Comparison of ENCODE assay signal across 13 cellular contexts in the genomic region with DNA sequence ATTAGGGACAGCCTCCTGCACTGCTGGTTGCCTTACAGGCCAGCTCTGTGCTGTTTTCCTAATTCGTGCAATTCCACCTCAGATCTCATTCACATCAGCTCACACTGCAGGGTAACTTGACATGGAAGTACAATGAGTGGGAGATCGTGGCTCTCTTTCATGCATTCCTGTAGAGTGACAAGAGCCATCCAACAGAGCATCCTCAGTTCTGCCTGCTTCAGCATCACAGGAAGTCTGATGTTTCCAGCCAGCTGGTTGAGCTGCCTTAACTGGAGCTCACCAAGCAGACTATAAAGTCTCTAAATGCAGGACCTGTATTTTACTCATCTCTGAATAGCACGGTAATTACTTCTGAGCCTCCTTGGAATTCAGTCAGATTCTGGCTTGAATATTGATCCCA. TPM values are rescaled to one million over a fixed set of nuclear protein-coding genes. Genes with fewer than 3 reads are reported as not detected.
DNase-seq lines count a peak whose midpoint lies in the region; ATAC-seq, FAIRE-seq and TF ChIP-seq lines count a peak whose summit lies in the region.
"Had no signal": no experiment of that assay in that cellular context is flagged by ENCODE, and none has a peak within 500 bp of the region (broad histone marks: within the 10 kb centered on the region; RNA-seq: fewer than 3 reads in every experiment).

No MANE protein-coding gene starts in this region.

- CTCF ChIA-PET in H1 (lab: Charles Lee; ENCODE audit: partially characterized antibody): interaction anchor here (0.6 to 2.0 kb wide), 7 partner anchors 8 to 124 kb away, joined by 3 to 6 read pairs (median 3); a partner anchor contains a TSS

- no peak overlapping the region for H2BK5ac ChIP-seq in H1 (ENCODE audit: low read depth, low read length)

- no peaks in the 10 kb centered on the region for H3K9me3 Mint-ChIP-seq in activated T-cell treated with anti-CD3 and anti-CD28 coated beads, Interleukin-2, amount 50 U/mL, for 24 hours
- H3K9me3 Mint-ChIP-seq in stimulated activated memory B cell treated with anti-CD40 and anti-IgM and Interleukin-4, amounts not matched to agents 10 μg/mL and 1 μg/mL and 100 μg/mL, for 72 hours: no peaks in the 10 kb centered on the region

- H2AFZ ChIP-seq in H1 (ENCODE audit: low read length): no peak overlapping the region

- H2AK5ac ChIP-seq in H1 (ENCODE audit: low read depth, low read length): peak overlapping the region; percentile 24; the same call in 1 of the 2 replicates

- H3K27ac Mint-ChIP-seq in activated T-cell treated with anti-CD3 and anti-CD28 coated beads, Interleukin-2, amount 50 U/mL, for 24 hours: peak overlapping the region; percentile 93
- H3K27ac Mint-ChIP-seq in stimulated activated memory B cell treated with anti-CD40 and anti-IgM and Interleukin-4, amounts not matched to agents 10 μg/mL and 1 μg/mL and 100 μg/mL, for 72 hours: peak overlapping the region; percentile 92

- H3K36me3 Mint-ChIP-seq in activated T-cell treated with anti-CD3 and anti-CD28 coated beads, Interleukin-2, amount 50 U/mL, for 24 hours (ENCODE audit: low read depth): peaks cover 33% of the 10 kb centered on the region
- no peaks in the 10 kb centered on the region for H3K36me3 Mint-ChIP-seq in stimulated activated memory B cell treated with anti-CD40 and anti-IgM and Interleukin-4, amounts not matched to agents 10 μg/mL and 1 μg/mL and 100 μg/mL, for 72 hours

- no peak for TF ChIP-seq RAD21 in H1 (IDR thresholded peaks at IDR 0.05 in 1 of 2, conservative IDR thresholded peaks at IDR 0.05 in 1 of 2; ENCODE audit: low read depth in 2 of 2, low read length in 2 of 2)

- H3K79me2 ChIP-seq in H1 (ENCODE audit: control insufficient read depth in 1 of 2, insufficient read depth in 2 of 2, low read length in 2 of 2): peaks cover 0 to 3% of the 10 kb centered on the region in 2 experiments; a peak in 1 of 4 replicates

- ATAC-seq in stimulated activated memory B cell treated with anti-CD40 and anti-IgM and Interleukin-4, amounts not matched to agents 10 μg/mL and 1 μg/mL and 100 μg/mL, for 72 hours: no peak
- ATAC-seq in GM19023 (IDR thresholded peaks at IDR 0.05; ENCODE audit: unreplicated experiment) (no peak), GM21526 (IDR thresholded peaks at IDR 0.05; ENCODE audit: low FRiP score, unreplicated experiment) (no peak)

- H3K79me1 ChIP-seq in H1 (ENCODE audit: low read depth, low read length): no peaks in the 10 kb centered on the region

- no peak overlapping the region for H3K14ac ChIP-seq in H1 (ENCODE audit: insufficient read length)

- no peak overlapping the region for H3K4me3 ChIP-seq in H1 (ENCODE audit: extremely low read depth in 1 of 4, insufficient read depth in 2 of 4, low read depth in 3 of 4, low read length in 4 of 4)

- H3K18ac ChIP-seq in H1 (ENCODE audit: extremely low read depth, low read length): no peak overlapping the region

- no peak for FAIRE-seq in H1 (lab: Jason Lieb, UNC)
- FAIRE-seq: GM19239 had no signal

- H4K20me1 ChIP-seq in H1 (replicated peaks in 1 of 2; ENCODE audit: control insufficient read depth in 1 of 2, insufficient read depth in 2 of 2, low read length in 2 of 2): no peaks in the 10 kb centered on the region

- H3K4me1 Mint-ChIP-seq in activated T-cell treated with anti-CD3 and anti-CD28 coated beads, Interleukin-2, amount 50 U/mL, for 24 hours (ENCODE audit: low read depth): peaks cover 51% of the 10 kb centered on the region
- H3K4me1 Mint-ChIP-seq in stimulated activated memory B cell treated with anti-CD40 and anti-IgM and Interleukin-4, amounts not matched to agents 10 μg/mL and 1 μg/mL and 100 μg/mL, for 72 hours: peaks cover 36% of the 10 kb centered on the region

- no peak overlapping the region for H3K56ac ChIP-seq in H1 (replicated peaks; ENCODE audit: insufficient read length, low read depth, low read length)

- no peaks in the 10 kb centered on the region for H3K27me3 Mint-ChIP-seq in activated T-cell treated with anti-CD3 and anti-CD28 coated beads, Interleukin-2, amount 50 U/mL, for 24 hours
- no peaks in the 10 kb centered on the region for H3K27me3 Mint-ChIP-seq in stimulated activated memory B cell treated with anti-CD40 and anti-IgM and Interleukin-4, amounts not matched to agents 10 μg/mL and 1 μg/mL and 100 μg/mL, for 72 hours

- TF ChIP-seq EP300 in H1 (IDR thresholded peaks at IDR 0.05; ENCODE audit: borderline replicate concordance in 1 of 2, low read depth in 2 of 2, low read length in 2 of 2): no peak

- no peaks in the 10 kb centered on the region for H3K27me3 ChIP-seq in H1 (replicated peaks in 1 of 4; ENCODE audit: control insufficient read depth in 3 of 4, extremely low read depth in 1 of 4, insufficient read depth in 3 of 4, low read length in 3 of 4)

- no peaks in the 10 kb centered on the region for H3K9me3 ChIP-seq in H1 (ENCODE audit: insufficient read depth in 2 of 2, low read depth in 1 of 2, low read length in 1 of 2)

- H2BK15ac ChIP-seq in H1 (ENCODE audit: low read length): no peak overlapping the region

- H3K36me3 ChIP-seq in H1 (ENCODE audit: control insufficient read depth in 2 of 4, insufficient read depth in 4 of 4, low read length in 3 of 4): no peaks in the 10 kb centered on the region

- DNase-seq in activated T-cell treated with anti-CD3 and anti-CD28 coated beads, Interleukin-2, amount 50 U/mL, for 24 hours: no peak
- no peak for DNase-seq in activated T-cell treated with anti-CD3 and anti-CD28 coated beads, Interleukin-2, amount 50 U/mL, for 48 hours
- DNase-seq in NAMALWA (ENCODE audit: low spot score): peak; percentile 25
- DNase-seq in H1 (ENCODE audit: low read depth in 1 of 2, low spot score in 2 of 2): no peak
- DNase-seq in HuH-7 (ENCODE audit: low spot score): no peak
- DNase-seq: NCI-H1092 treated with DMSO at 0.1 percent for 48 hours, SW 1271 had no signal

- H3K23ac ChIP-seq in H1 (ENCODE audit: insufficient read length): no peak overlapping the region

- 82% methylated on average over 3 of the region's 3 CpGs; no CpG with 5 or more reads in 1 of the 2 experiments for WGBS in H1 (ENCODE audit: extremely low coverage in 1 of 2, insufficient coverage in 1 of 2, insufficient read length in 1 of 2, insufficient replicate concordance in 2 of 2, low coverage in 1 of 2, low lambda C conversion rate in 2 of 2, missing lambda C conversion rate in 1 of 2), 2 experiments

- H3K4ac ChIP-seq in H1 (replicated peaks; ENCODE audit: insufficient read length, low read depth, low read length): no peak overlapping the region

- peak overlapping the region; percentile 83 for H3K4me3 Mint-ChIP-seq in activated T-cell treated with anti-CD3 and anti-CD28 coated beads, Interleukin-2, amount 50 U/mL, for 24 hours
- H3K4me3 Mint-ChIP-seq in stimulated activated memory B cell treated with anti-CD40 and anti-IgM and Interleukin-4, amounts not matched to agents 10 μg/mL and 1 μg/mL and 100 μg/mL, for 72 hours: no peak overlapping the region

- no peak for TF ChIP-seq CTCF in H1 (IDR thresholded peaks at IDR 0.05; ENCODE audit: control extremely low read depth in 1 of 3, insufficient read depth in 1 of 3, low read depth in 1 of 3, low read length in 3 of 3)

- H2BK120ac ChIP-seq in H1 (replicated peaks; ENCODE audit: low read depth, low read length): no peak overlapping the region

- POLR2A ChIA-PET in H1 (lab: Charles Lee; ENCODE audit: partially characterized antibody): interaction anchor here (1.2 to 3.4 kb wide), 3 partner anchors 11 to 206 kb away, joined by 3 to 20 read pairs (median 4); a partner anchor contains a TSS

- peaks cover 6 to 12% (median 7%) of the 10 kb centered on the region in 4 experiments; a peak in 6 of 7 replicates for H3K4me1 ChIP-seq in H1 (replicated peaks in 1 of 4; ENCODE audit: control insufficient read depth in 3 of 4, insufficient read depth in 4 of 4, low read length in 3 of 4)

- H2BK20ac ChIP-seq in H1 (ENCODE audit: low read length): no peak overlapping the region

- no peak overlapping the region for H3K9ac ChIP-seq in H1 (replicated peaks in 1 of 4; ENCODE audit: extremely low read depth in 1 of 4, low read depth in 3 of 4, low read length in 3 of 4)

- H3K23me2 ChIP-seq in H1 (ENCODE audit: low read depth, low read length): peaks cover 2% of the 10 kb centered on the region; the same call in 1 of the 2 replicates

- no peak overlapping the region for H3K4me2 ChIP-seq in H1 (ENCODE audit: insufficient read depth in 1 of 2, low read depth in 2 of 2, low read length in 2 of 2)

- H4K5ac ChIP-seq in H1 (ENCODE audit: insufficient read length, low read depth, low read length): no peak overlapping the region

- H2BK12ac ChIP-seq in H1 (ENCODE audit: low read depth, low read length): no peak overlapping the region; the same call in 1 of the 2 replicates

- H3K27ac ChIP-seq in H1 (ENCODE audit: low read depth, low read length): no peak overlapping the region

- no peak overlapping the region for H4K91ac ChIP-seq in H1 (replicated peaks; ENCODE audit: insufficient read length, low read length)

- no peak for TF ChIP-seq POLR2A in H1 (IDR thresholded peaks at IDR 0.05; ENCODE audit: control extremely low read depth in 1 of 2, low read depth in 2 of 2, low read length in 2 of 2)

- H4K8ac ChIP-seq in H1 (ENCODE audit: extremely low read depth, insufficient read depth, low read length): no peak overlapping the region

TF ChIP-seq in H1, 55 proteins besides CTCF, POLR2A, EP300 and RAD21 (continues in another document):
- TF ChIP-seq FOSL1 (IDR thresholded peaks at IDR 0.05; ENCODE audit: insufficient read depth, low read depth, low read length) (no peak), SP4 (IDR thresholded peaks at IDR 0.05; ENCODE audit: low read length) (no peak), HDAC6 (IDR thresholded peaks at IDR 0.05; ENCODE audit: low read depth, low read length) (no peak)

RNA-seq across cellular contexts. Expression of a gene that starts 1.6 kb away (rescaled TPM):
- 25.0 and 31.2 TPM in 2 replicates for total RNA-seq in H1 (2021; fragmentation: NEBNext Ultra II Directional; extraction: Animal tissue kit (Norgen Biotek cat#: 25700))
- 5.5 and 8.7 TPM in 2 replicates for polyA plus RNA-seq in H1 (2011; rRNA removed)
- polyA plus RNA-seq in H1 (2011; cell fraction: cytosol; rRNA removed): 9.7 TPM
- polyA plus RNA-seq in H1 (2011; cell fraction: nucleus; rRNA removed): 7.1 TPM
- 16.9 to 26.9 TPM (median 19.2 TPM) in 4 replicates for polyA plus RNA-seq in H1 (2012, experiment 1 of 2)
- polyA plus RNA-seq in H1 (2012, experiment 2 of 2): 2.1 TPM
- polyA plus RNA-seq in H1 (2013, experiment 1 of 2): 11.0 TPM
- polyA plus RNA-seq in H1 (2013, experiment 2 of 2): 10.8 TPM
- 24.3 and 26.7 TPM in 2 replicates for polyA minus RNA-seq in H1 (2011; rRNA and poly(A)+ RNA removed)
- 14.0 TPM for polyA minus RNA-seq in H1 (2011; cell fraction: cytosol; rRNA and poly(A)+ RNA removed)
- 15.7 TPM for polyA minus RNA-seq in H1 (2011; cell fraction: nucleus; rRNA and poly(A)+ RNA removed)

RNA-seq across cellular contexts. Expression of a gene that starts 38.3 kb away (rescaled TPM):
- total RNA-seq in H1 (2021; fragmentation: NEBNext Ultra II Directional; extraction: Animal tissue kit (Norgen Biotek cat#: 25700)): 3.5 and 4.4 TPM in 2 replicates
- 4.8 and 5.9 TPM in 2 replicates for polyA plus RNA-seq in H1 (2011; rRNA removed)
- 4.7 TPM for polyA plus RNA-seq in H1 (2011; cell fraction: cytosol; rRNA removed)
- polyA plus RNA-seq in H1 (2011; cell fraction: nucleus; rRNA removed): 15.8 TPM
- polyA plus RNA-seq in H1 (2012, experiment 1 of 2): 3.2 to 5.2 TPM (median 4.3 TPM) in 4 replicates
- polyA plus RNA-seq in H1 (2012, experiment 2 of 2): 5.6 TPM
- polyA plus RNA-seq in H1 (2013, experiment 1 of 2): 1.7 TPM
- polyA plus RNA-seq in H1 (2013, experiment 2 of 2): 1.7 TPM
- polyA minus RNA-seq in H1 (2011; rRNA and poly(A)+ RNA removed): 7.0 and 10.2 TPM in 2 replicates
- polyA minus RNA-seq in H1 (2011; cell fraction: cytosol; rRNA and poly(A)+ RNA removed): 6.5 TPM
- 12.2 TPM for polyA minus RNA-seq in H1 (2011; cell fraction: nucleus; rRNA and poly(A)+ RNA removed)
- total RNA-seq: myocyte, subcutaneous adipose tissue had no signal
